In the genomic region with DNA sequence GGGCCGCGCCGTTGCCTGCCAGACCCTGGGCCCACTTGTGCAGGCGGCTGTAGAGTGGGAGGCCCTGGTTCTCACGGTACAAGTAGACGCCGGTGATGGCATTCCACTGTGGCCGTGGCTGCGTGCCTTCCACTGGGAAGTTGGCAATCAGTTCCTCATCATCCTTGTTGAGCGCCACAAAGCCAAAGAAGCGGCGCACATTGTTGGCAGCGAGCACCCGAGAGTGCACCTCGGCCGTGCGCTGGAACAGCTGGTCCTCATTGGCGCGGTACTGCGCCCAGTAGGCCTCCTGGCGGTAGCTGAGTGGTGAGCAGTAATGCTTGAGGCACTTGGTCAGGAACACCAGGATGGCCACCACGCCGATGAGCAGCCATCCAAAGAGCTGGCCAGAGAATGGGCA, we compare ENCODE assay signal across 16 cellular contexts. TPM values are rescaled to one million over a fixed set of nuclear protein-coding genes. Genes with fewer than 3 reads are reported as not detected.
DNase-seq lines count a peak whose midpoint lies in the region; ATAC-seq and TF ChIP-seq lines count a peak whose summit lies in the region.
"Had no signal": no experiment of that assay in that cellular context is flagged by ENCODE, and none has a peak within 500 bp of the region (broad histone marks: within the 10 kb centered on the region; RNA-seq: fewer than 3 reads in every experiment).

No MANE protein-coding gene starts in this region.

- H3K4me1 ChIP-seq in heart left ventricle (peaks cover 10 to 87% (median 77%) of the 10 kb centered on the region in 12 donors), fibroblast of lung (ENCODE audit: control insufficient read depth, extremely low read depth, insufficient read depth, low read length) (peaks cover 37% of the 10 kb centered on the region), tibial nerve (peaks cover 0 to 75% (median 37%) of the 10 kb centered on the region in 4 donors)

- H4K20me1 ChIP-seq in fibroblast of lung (ENCODE audit: control insufficient read depth, extremely low read depth, insufficient read depth, low read length): no peaks in the 10 kb centered on the region

- no peak for ATAC-seq in heart left ventricle
- ATAC-seq in left cardiac atrium: no peak
- ATAC-seq: left lung had no signal

- intact Hi-C loops in heart left ventricle (cut with DNase I): no loop called here
- intact Hi-C loops in left cardiac atrium (cut with DNase I): no loop called here

- H3K4me3 Mint-ChIP-seq in chondrocyte (ENCODE audit: unreplicated experiment): no peak overlapping the region

- TF ChIP-seq CTCF in heart left ventricle (IDR thresholded peaks at IDR 0.05) (no peak), fibroblast of lung (conservative IDR thresholded peaks at IDR 0.05 in 1 of 2, IDR thresholded peaks at IDR 0.05 in 1 of 2; ENCODE audit: low read depth in 1 of 2, low read length in 2 of 2) (no peak), tibial nerve (IDR thresholded peaks at IDR 0.05) (no peak), chondrocyte (IDR thresholded peaks at IDR 0.05) (no peak)

- WGBS in heart left ventricle, 4 donors: 95 to 98% (median 98%) methylated on average over 18 to 23 of the region's 23 CpGs
- WGBS in tibial nerve, 2 donors: 92% methylated on average over 23 of the region's 23 CpGs

- peaks cover 57% of the 10 kb centered on the region for H3K4me1 Mint-ChIP-seq in chondrocyte (ENCODE audit: low read depth)

- H3K9ac ChIP-seq in fibroblast of lung (ENCODE audit: insufficient read depth, low read length): no peak overlapping the region

- no peak overlapping the region for H3K4me2 ChIP-seq in fibroblast of lung (ENCODE audit: extremely low read depth, insufficient read depth, low read length)

- H3K9me3 ChIP-seq in heart left ventricle (no peaks in the 10 kb centered on the region), fibroblast of lung (ENCODE audit: control insufficient read depth, insufficient read depth, low read depth, low read length) (no peaks in the 10 kb centered on the region), tibial nerve (no peaks in the 10 kb centered on the region)
- H3K9me3 ChIP-seq: left lung had no signal

- no peaks in the 10 kb centered on the region for H3K27me3 Mint-ChIP-seq in chondrocyte (ENCODE audit: low read depth)

- H3K36me3 Mint-ChIP-seq in chondrocyte (ENCODE audit: low read depth): peaks cover 42% of the 10 kb centered on the region

- H2AFZ ChIP-seq in fibroblast of lung (ENCODE audit: low read length): no peak overlapping the region

- H3K4me3 ChIP-seq in heart left ventricle (no peak overlapping the region), fibroblast of lung (replicated peaks in 1 of 4; ENCODE audit: control extremely low read depth in 1 of 4, insufficient read depth in 1 of 4, low read depth in 3 of 4, low read length in 4 of 4) (no peak overlapping the region), tibial nerve (no peak overlapping the region)

- no peak overlapping the region for H3K27ac Mint-ChIP-seq in chondrocyte (ENCODE audit: unreplicated experiment)

- TF ChIP-seq POLR2A in heart left ventricle (IDR thresholded peaks at IDR 0.05) (no peak), tibial nerve (IDR thresholded peaks at IDR 0.05) (no peak)

- peaks cover 0 to 81% (median 76%) of the 10 kb centered on the region in 9 donors for H3K36me3 ChIP-seq in heart left ventricle
- H3K36me3 ChIP-seq in fibroblast of lung (ENCODE audit: control insufficient read depth, insufficient read depth, low read length): peaks cover 51% of the 10 kb centered on the region
- H3K36me3 ChIP-seq in tibial nerve: peaks cover 0 to 81% (median 8%) of the 10 kb centered on the region in 3 donors

- TF ChIP-seq EP300 in tibial nerve (IDR thresholded peaks at IDR 0.05): no peak

- H3K27ac ChIP-seq in heart left ventricle (peak overlapping the region in 11 of 12 donors; percentile 55 to 94 (median 79)), fibroblast of lung (ENCODE audit: insufficient read depth, low read length) (peak overlapping the region; percentile 80), tibial nerve (peak overlapping the region in 3 of 4 donors; percentile 76 to 93 (median 91))
- H3K27ac ChIP-seq: HL-60 had no signal

- H3K9me3 Mint-ChIP-seq in chondrocyte (ENCODE audit: low read depth): no peaks in the 10 kb centered on the region

- no peaks in the 10 kb centered on the region for H3K27me3 ChIP-seq in heart left ventricle
- H3K27me3 ChIP-seq in fibroblast of lung (ENCODE audit: control insufficient read depth, insufficient read depth, low read length): no peaks in the 10 kb centered on the region
- H3K27me3 ChIP-seq in tibial nerve: no peaks in the 10 kb centered on the region

- no peak for DNase-seq in heart left ventricle
- DNase-seq in left cardiac atrium: no peak
- DNase-seq in fibroblast of lung (ENCODE audit: low read depth in 2 of 2): no peak
- DNase-seq in tibial nerve (ENCODE audit: low spot score in 2 of 2): no peak
- DNase-seq in chondrocyte (ENCODE audit: low spot score): no peak
- no peak for DNase-seq in anterior cingulate cortex (lab: John Stamatoyannopoulos, UW)
- DNase-seq: activated CD4-positive, alpha-beta T cell treated with anti-CD3 and anti-CD28 coated beads, Interleukin-2, amount 50 U/mL, for 4 hours; central memory CD4-positive, alpha-beta T cell; hippocampal formation; NCI-H187; NCI-H82; small intestine; T-helper 9 cell had no signal

- peaks cover 35% of the 10 kb centered on the region for H3K79me2 ChIP-seq in fibroblast of lung (ENCODE audit: control insufficient read depth, insufficient read depth, low read length)

RNA-seq across cellular contexts. Expression of a gene that starts 5.0 kb away (rescaled TPM):
- total RNA-seq in heart left ventricle (10 to 100 TPM in 7 of 9 donors, 1 to 10 TPM in 2; 8.2 to 36.8 (median 11.2) TPM), left cardiac atrium (10 to 100 TPM; 25.6 to 30.8 TPM), fibroblast of lung (31.6 and 35.8 TPM in 2 replicates), tibial nerve (100 to 1,000 TPM in 1 of 4 donors, 10 to 100 TPM in 3; 61.4 to 119 (median 65.6) TPM), chondrocyte (1.3 to 10.9 TPM (median 9.9 TPM) in 3 replicates)
- polyA plus RNA-seq in heart left ventricle (10 to 100 TPM in 1 of 2 donors, 1 to 10 TPM in 1; 9.2 to 20.1 TPM), fibroblast of lung (29.8 and 37.2 TPM in 2 replicates)
- 41.0 and 49.0 TPM in 2 replicates for polyA plus RNA-seq in fibroblast of lung (2012)
- polyA minus RNA-seq in fibroblast of lung (ENCODE audit: low replicate concordance): 61.1 and 62.8 TPM in 2 replicates
- polyA plus RNA-seq: neural cell had no signal

RNA-seq across cellular contexts. Expression of a gene that starts 11.5 kb away (rescaled TPM):
- total RNA-seq in heart left ventricle: not detected
- polyA plus RNA-seq in heart left ventricle: not detected
- total RNA-seq in left cardiac atrium: not detected
- total RNA-seq in fibroblast of lung: not detected in 2 replicates
- not detected in 2 replicates for polyA plus RNA-seq in fibroblast of lung
- polyA plus RNA-seq in fibroblast of lung (2012): 0.03 TPM in 1 of 2 replicates, not detected in the other
- not detected in 2 replicates for polyA minus RNA-seq in fibroblast of lung (ENCODE audit: low replicate concordance)
- not detected for total RNA-seq in tibial nerve
- total RNA-seq in chondrocyte: not detected in 3 replicates
- total RNA-seq: left lung had no signal
- polyA plus RNA-seq: neural cell had no signal

RNA-seq across cellular contexts. Expression of a gene that starts 31.9 kb away (rescaled TPM):
- total RNA-seq in heart left ventricle (not detected), left cardiac atrium (not detected), fibroblast of lung (not detected in 2 replicates), tibial nerve (not detected), chondrocyte (not detected in 3 replicates)
- polyA plus RNA-seq in heart left ventricle (not detected), fibroblast of lung (not detected in 2 replicates)
- polyA plus RNA-seq in fibroblast of lung (2012): not detected in 2 replicates
- 0.15 TPM in 1 of 2 replicates, not detected in the other for polyA minus RNA-seq in fibroblast of lung (ENCODE audit: low replicate concordance)
- polyA plus RNA-seq: neural cell, small intestine had no signal

RNA-seq across cellular contexts. Expression of a gene that starts 46.3 kb away (rescaled TPM):
- total RNA-seq in heart left ventricle (under 1 TPM in 7 of 9 donors, not detected in 2; 0.08 to 0.64 (median 0.21) TPM), left cardiac atrium (under 1 TPM; 0.12 to 0.39 TPM), fibroblast of lung (under 0.01 TPM in 1 of 2 replicates, not detected in the other), tibial nerve (under 1 TPM in 2 of 4 donors, not detected in 2; 0.39 to 0.60 TPM), chondrocyte (0.05 TPM in 1 of 3 replicates, not detected in the others)
- polyA plus RNA-seq in heart left ventricle (under 1 TPM; 0.07 to 0.08 TPM), fibroblast of lung (0.11 and 0.12 TPM in 2 replicates)
- polyA plus RNA-seq in fibroblast of lung (2012): 0.37 and 0.47 TPM in 2 replicates
- polyA minus RNA-seq in fibroblast of lung (ENCODE audit: low replicate concordance): 0.19 TPM in 1 of 2 replicates, not detected in the other

RNA-seq across cellular contexts. Expression of a gene that starts 50.8 kb away (rescaled TPM):
- total RNA-seq in heart left ventricle (10 to 100 TPM in 6 of 9 donors, 1 to 10 TPM in 3; 8.8 to 15.8 (median 12.1) TPM), left cardiac atrium (10 to 100 TPM; 11.9 to 17.8 TPM), fibroblast of lung (28.8 and 34.0 TPM in 2 replicates), tibial nerve (10 to 100 TPM; 15.3 to 23.7 (median 17.5) TPM), chondrocyte (24.7 to 33.0 TPM (median 27.9 TPM) in 3 replicates)
- polyA plus RNA-seq in heart left ventricle (10 to 100 TPM in 1 of 2 donors, 1 to 10 TPM in 1; 8.0 to 17.2 TPM), fibroblast of lung (10.0 and 15.1 TPM in 2 replicates)
- 14.3 and 22.2 TPM in 2 replicates for polyA plus RNA-seq in fibroblast of lung (2012)
- 35.6 and 66.2 TPM in 2 replicates for polyA minus RNA-seq in fibroblast of lung (ENCODE audit: low replicate concordance)
